Comparison of ENCODE assay signal across 8 cellular contexts in genomic region chr17:73165616-73166404, GRCh38. TPM values are rescaled to one million over a fixed set of nuclear protein-coding genes. Genes with fewer than 3 reads are reported as not detected.
A peak's percentile ranks its signal among the peaks of the same experiment; 100 is the strongest.
DNase-seq lines count a peak whose midpoint lies in the region; ATAC-seq and FAIRE-seq lines count a peak whose summit lies in the region.

No MANE protein-coding gene starts in this region.

- CTCF ChIA-PET in activated CD4-positive, alpha-beta T cell treated with anti-CD3 and anti-CD28 coated beads for 36 hours (lab: Charles Lee): interaction anchor here (0.7 to 1.8 kb wide), 8 partner anchors 8 to 609 kb away, joined by 3 to 8 read pairs (median 6); no protein-coding TSS in a partner anchor

- intact Hi-C loops in activated CD4-positive, alpha-beta T cell treated with anti-CD3 and anti-CD28 coated beads for 36 hours (cut with DNase I, micrococcal nuclease): no loop called here
- intact Hi-C loops in activated T-helper 2 cell treated with anti-CD3 and anti-CD28 coated beads, Interferon-gamma antibody, Interleukin-2, Interleukin-4, amounts not matched to agents 10 μg/mL and 5 μg/mL and 100 μg/mL, durations not matched to agents 14 hours and 24 hours and 36 hours (cut with micrococcal nuclease): loop anchor here (5.0 to 10.0 kb wide), 2 partner anchors 301 to 1044 kb away; partner anchors contain the start of gene SOX9

- H3K36me3 Mint-ChIP-seq in activated CD4-positive, alpha-beta T cell treated with anti-CD3 and anti-CD28 coated beads for 36 hours (ENCODE audit: low read depth): no peaks in the 10 kb centered on the region
- no peaks in the 10 kb centered on the region for H3K36me3 Mint-ChIP-seq in activated T-helper 2 cell treated with anti-CD3 and anti-CD28 coated beads, Interferon-gamma antibody, Interleukin-2, Interleukin-4, amounts not matched to agents 10 μg/mL and 5 μg/mL and 100 μg/mL, durations not matched to agents 14 hours and 24 hours and 36 hours (ENCODE audit: low read depth)

- peak overlapping the region; percentile 48 for H3K4me3 Mint-ChIP-seq in activated CD4-positive, alpha-beta T cell treated with anti-CD3 and anti-CD28 coated beads for 36 hours
- H3K4me3 Mint-ChIP-seq in activated T-helper 2 cell treated with anti-CD3 and anti-CD28 coated beads, Interferon-gamma antibody, Interleukin-2, Interleukin-4, amounts not matched to agents 10 μg/mL and 5 μg/mL and 100 μg/mL, durations not matched to agents 14 hours and 24 hours and 36 hours (ENCODE audit: low read depth): peak overlapping the region; percentile 72

- peaks cover 57% of the 10 kb centered on the region for H3K27me3 Mint-ChIP-seq in activated CD4-positive, alpha-beta T cell treated with anti-CD3 and anti-CD28 coated beads for 36 hours
- peaks cover 71% of the 10 kb centered on the region for H3K27me3 Mint-ChIP-seq in activated T-helper 2 cell treated with anti-CD3 and anti-CD28 coated beads, Interferon-gamma antibody, Interleukin-2, Interleukin-4, amounts not matched to agents 10 μg/mL and 5 μg/mL and 100 μg/mL, durations not matched to agents 14 hours and 24 hours and 36 hours (ENCODE audit: low read depth)

- H3K9me3 Mint-ChIP-seq in activated CD4-positive, alpha-beta T cell treated with anti-CD3 and anti-CD28 coated beads for 36 hours (ENCODE audit: low read depth): no peaks in the 10 kb centered on the region
- no peaks in the 10 kb centered on the region for H3K9me3 Mint-ChIP-seq in activated T-helper 2 cell treated with anti-CD3 and anti-CD28 coated beads, Interferon-gamma antibody, Interleukin-2, Interleukin-4, amounts not matched to agents 10 μg/mL and 5 μg/mL and 100 μg/mL, durations not matched to agents 14 hours and 24 hours and 36 hours

- H3K27me3 ChIP-seq in subcutaneous abdominal adipose tissue (ENCODE audit: control insufficient read depth in 5 of 5, insufficient read depth in 4 of 5, low read length in 5 of 5): peaks cover 0 to 40% (median 24%) of the 10 kb centered on the region in 5 donors

- H3K9me3 ChIP-seq in iPS-18c (ENCODE audit: control insufficient read depth, insufficient read depth, low read length) (peaks cover 4% of the 10 kb centered on the region), subcutaneous abdominal adipose tissue (ENCODE audit: control insufficient read depth in 5 of 5, low read length in 5 of 5) (no peaks in the 10 kb centered on the region)

- no peak overlapping the region for H3K27ac Mint-ChIP-seq in activated CD4-positive, alpha-beta T cell treated with anti-CD3 and anti-CD28 coated beads for 36 hours
- no peak overlapping the region for H3K27ac Mint-ChIP-seq in activated T-helper 2 cell treated with anti-CD3 and anti-CD28 coated beads, Interferon-gamma antibody, Interleukin-2, Interleukin-4, amounts not matched to agents 10 μg/mL and 5 μg/mL and 100 μg/mL, durations not matched to agents 14 hours and 24 hours and 36 hours

- FAIRE-seq in RCC 7860 (lab: Jason Lieb, UNC): no peak

- peak overlapping the region in 3 of 5 donors; percentile 8 to 66 (median 20) for H3K9ac ChIP-seq in subcutaneous abdominal adipose tissue (ENCODE audit: low read length in 5 of 5)

- H3K36me3 ChIP-seq in subcutaneous abdominal adipose tissue (ENCODE audit: control insufficient read depth in 5 of 5, insufficient read depth in 5 of 5, low read length in 5 of 5): no peaks in the 10 kb centered on the region

- POLR2A ChIA-PET in activated CD4-positive, alpha-beta T cell treated with anti-CD3 and anti-CD28 coated beads for 36 hours (lab: Charles Lee): interaction anchor here (0.7 kb wide), 1 partner anchor 84 kb away, joined by 4 read pairs; no protein-coding TSS in a partner anchor

- H3K4me1 ChIP-seq in subcutaneous abdominal adipose tissue (ENCODE audit: control insufficient read depth in 5 of 5, insufficient read depth in 5 of 5, low read length in 5 of 5): peaks cover 5 to 33% (median 29%) of the 10 kb centered on the region in 5 donors

- ATAC-seq in activated CD4-positive, alpha-beta T cell treated with anti-CD3 and anti-CD28 coated beads for 36 hours: no peak
- no peak for ATAC-seq in HG03457 (IDR thresholded peaks at IDR 0.05; ENCODE audit: unreplicated experiment)

- peak; percentile 13 for DNase-seq in activated CD4-positive, alpha-beta T cell treated with anti-CD3 and anti-CD28 coated beads for 36 hours
- no peak for DNase-seq in activated CD4-positive, alpha-beta T cell treated with anti-CD3 and anti-CD28 coated beads for 48 hours
- DNase-seq in activated T-helper 2 cell treated with anti-CD3 and anti-CD28 coated beads, Interferon-gamma antibody, Interleukin-2, Interleukin-4, amounts not matched to agents 10 μg/mL and 5 μg/mL and 100 μg/mL, durations not matched to agents 14 hours and 24 hours and 36 hours (ENCODE audit: low spot score): no peak
- DNase-seq in RCC 7860 (ENCODE audit: low spot score) (no peak), iPS-NIHi7 (ENCODE audit: extremely low spot score) (no peak)

- H3K4me3 ChIP-seq in iPS-18c (ENCODE audit: insufficient read depth, low read depth, low read length) (peak overlapping the region; percentile 64), subcutaneous abdominal adipose tissue (ENCODE audit: low read depth in 1 of 5, low read length in 5 of 5) (peak overlapping the region; percentile 63 to 91 (median 67))

- peaks cover 32% of the 10 kb centered on the region for H3K4me1 Mint-ChIP-seq in activated CD4-positive, alpha-beta T cell treated with anti-CD3 and anti-CD28 coated beads for 36 hours
- peaks cover 30% of the 10 kb centered on the region for H3K4me1 Mint-ChIP-seq in activated T-helper 2 cell treated with anti-CD3 and anti-CD28 coated beads, Interferon-gamma antibody, Interleukin-2, Interleukin-4, amounts not matched to agents 10 μg/mL and 5 μg/mL and 100 μg/mL, durations not matched to agents 14 hours and 24 hours and 36 hours (ENCODE audit: low read depth)

- H3K27ac ChIP-seq in subcutaneous abdominal adipose tissue (ENCODE audit: low read depth, low read length): peak overlapping the region; percentile 47

RNA-seq across cellular contexts. Expression of gene SSTR2, which starts 1.0 kb away (rescaled TPM):
- total RNA-seq in activated CD4-positive, alpha-beta T cell treated with anti-CD3 and anti-CD28 coated beads for 36 hours: under 1 TPM; 0.11 to 0.16 TPM
- 0.91 and 0.97 TPM in 2 replicates for total RNA-seq in activated T-helper 2 cell treated with anti-CD3 and anti-CD28 coated beads, Interferon-gamma antibody, Interleukin-2, Interleukin-4, amounts not matched to agents 10 μg/mL and 5 μg/mL and 100 μg/mL, durations not matched to agents 14 hours and 24 hours and 36 hours

RNA-seq across cellular contexts. Expression of gene COG1, which starts 27.0 kb away (rescaled TPM):
- 10 to 100 TPM; 25.6 to 39.0 TPM for total RNA-seq in activated CD4-positive, alpha-beta T cell treated with anti-CD3 and anti-CD28 coated beads for 36 hours
- total RNA-seq in activated T-helper 2 cell treated with anti-CD3 and anti-CD28 coated beads, Interferon-gamma antibody, Interleukin-2, Interleukin-4, amounts not matched to agents 10 μg/mL and 5 μg/mL and 100 μg/mL, durations not matched to agents 14 hours and 24 hours and 36 hours: 31.4 and 31.5 TPM in 2 replicates
